8 cellular contexts compared by ENCODE assay signal in the genomic region with DNA sequence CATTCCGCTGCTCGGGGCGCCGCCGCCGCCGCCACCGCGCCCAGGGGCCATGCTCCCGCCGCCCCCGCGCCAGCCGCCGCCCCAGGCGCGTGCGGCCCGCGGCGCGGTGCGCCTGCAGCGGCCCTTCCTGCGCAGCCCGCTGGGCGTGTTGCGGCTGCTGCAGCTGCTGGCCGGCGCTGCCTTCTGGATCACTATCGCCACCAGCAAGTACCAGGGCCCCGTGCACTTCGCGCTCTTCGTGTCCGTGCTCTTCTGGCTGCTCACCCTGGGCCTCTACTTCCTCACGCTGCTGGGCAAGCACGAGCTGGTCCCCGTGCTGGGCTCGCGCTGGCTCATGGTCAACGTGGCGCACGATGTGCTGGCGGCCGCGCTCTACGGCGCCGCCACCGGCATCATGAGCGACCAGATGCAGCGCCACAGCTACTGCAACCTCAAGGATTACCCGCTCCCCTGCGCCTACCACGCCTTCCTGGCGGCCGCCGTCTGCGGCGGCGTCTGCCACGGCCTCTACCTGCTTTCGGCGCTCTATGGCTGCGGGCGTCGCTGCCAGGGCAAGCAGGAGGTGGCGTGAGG. TPM values are rescaled to one million over a fixed set of nuclear protein-coding genes. Genes with fewer than 3 reads are reported as not detected.
A peak's percentile ranks its signal among the peaks of the same experiment; 100 is the strongest.
DNase-seq lines count a peak whose midpoint lies in the region; ATAC-seq and TF ChIP-seq lines count a peak whose summit lies in the region.

No MANE protein-coding gene starts in this region.

- POLR2A ChIA-PET in A673 (lab: Charles Lee; ENCODE audit: low non-redundant PET) = no interaction called here

- in situ Hi-C loops in GM13977 (cut with MboI; ENCODE audit: low pct_unique_long_range_greater_than_20kb, low sequenced_read_pairs, unreplicated experiment) = no loop called here

- TF ChIP-seq CTCF in A673 (conservative IDR thresholded peaks at IDR 0.05; ENCODE audit: low read depth, low read length) = peak; percentile 43; the same call in 1 of the 2 replicates
- TF ChIP-seq CTCF in GM13977 (IDR thresholded peaks at IDR 0.05; ENCODE audit: extremely low read depth, insufficient read depth, missing control alignments) = peak; percentile 43
- TF ChIP-seq CTCF in epithelial cell of esophagus (IDR thresholded peaks at IDR 0.05; ENCODE audit: insufficient read depth, low read depth, low read length, missing control alignments) = peak; percentile 32

- H3K4me3 ChIP-seq in A673 (ENCODE audit: low read depth, low read length, poor library complexity, severe bottlenecking) (peak overlapping the region; percentile 82), epithelial cell of esophagus (ENCODE audit: low read length) (peak overlapping the region; percentile 57), mononuclear cell (ENCODE audit: low read length) (peak overlapping the region; percentile 34)

- no TSS peak for BruUV-seq in A673 (replicated peaks; lab: Mats Ljungman, UMichigan)

- H3K27ac ChIP-seq in A673 (ENCODE audit: low read depth, low read length, poor library complexity, severe bottlenecking) = peak overlapping the region; percentile 83

- no peaks in the 10 kb centered on the region for H3K27me3 ChIP-seq in A673 (replicated peaks; ENCODE audit: insufficient read depth, low read depth, low read length, poor library complexity)
- peaks cover 3% of the 10 kb centered on the region for H3K27me3 ChIP-seq in mononuclear cell (ENCODE audit: insufficient read depth, low read length)

- intact Hi-C loops in A673 (cut with micrococcal nuclease; ENCODE audit: unreplicated experiment) = no loop called here

- CTCF ChIA-PET in A673 (lab: Charles Lee) = interaction anchor here (0.5 to 1.9 kb wide), 3 partner anchors 12 to 17 kb away, joined by 3 to 9 read pairs (median 8); no protein-coding TSS in a partner anchor

- no peaks in the 10 kb centered on the region for H3K9me3 ChIP-seq in A673 (ENCODE audit: low read depth, low read length, poor library complexity, severe bottlenecking)
- H3K9me3 ChIP-seq in mononuclear cell (ENCODE audit: low read depth, low read length) = no peaks in the 10 kb centered on the region

- peaks cover 26% of the 10 kb centered on the region for H3K4me1 ChIP-seq in A673 (ENCODE audit: insufficient read depth, low read length, poor library complexity, severe bottlenecking)
- peaks cover 45% of the 10 kb centered on the region for H3K4me1 ChIP-seq in mononuclear cell (ENCODE audit: insufficient read depth, low read length)

- H3K36me3 ChIP-seq in A673 (ENCODE audit: insufficient read depth, low read length, poor library complexity, severe bottlenecking) = peaks cover 12% of the 10 kb centered on the region

- DNase-seq in A673 (ENCODE audit: low spot score) (peak; percentile 78), GM13977 (ENCODE audit: low spot score) (peak; percentile 91), NCI-H460 (ENCODE audit: extremely low read depth, low read depth) (peak; percentile 60), epithelial cell of esophagus (ENCODE audit: low read depth) (peak; percentile 89)
- DNase-seq in activated CD8-positive, alpha-beta memory T cell treated with anti-CD3 and anti-CD28 coated beads, Interleukin-2, amount 50 U/mL, for 4 hours = peak; percentile 47
- DNase-seq in stimulated activated naive CD4-positive, alpha-beta T cell (lab: John Stamatoyannopoulos, UW) = peak; percentile 26 to 42 (median 29)

- peak; percentile 55 for ATAC-seq in HG02943 (IDR thresholded peaks at IDR 0.05; ENCODE audit: low read depth, unreplicated experiment)

RNA-seq across cellular contexts. Expression of a gene that starts 0.4 kb away (rescaled TPM):
- total RNA-seq in A673 (2021) = 26.6 and 30.1 TPM in 2 replicates
- total RNA-seq in NCI-H460 (2014; rRNA removed; shearing (Covaris generic)) = 20.1 and 23.1 TPM in 2 replicates
- polyA plus RNA-seq in NCI-H460 (2014; cell fraction: nucleus; rRNA removed) = 29.7 and 39.6 TPM in 2 replicates
- total RNA-seq in mononuclear cell = 5.5 TPM

RNA-seq across cellular contexts. Expression of a gene that starts 23.0 kb away (rescaled TPM):
- total RNA-seq in A673 (2021) (26.8 and 31.7 TPM in 2 replicates), mononuclear cell (33.2 TPM)
- total RNA-seq in NCI-H460 (2014; rRNA removed; shearing (Covaris generic)) = 22.5 and 26.0 TPM in 2 replicates
- 66.5 and 126 TPM in 2 replicates for polyA plus RNA-seq in NCI-H460 (2014; cell fraction: nucleus; rRNA removed)

RNA-seq across cellular contexts. Expression of a gene that starts 26.9 kb away (rescaled TPM):
- total RNA-seq in A673 (2021) (2.4 and 2.6 TPM in 2 replicates), mononuclear cell (7.8 TPM)
- 147 and 192 TPM in 2 replicates for total RNA-seq in NCI-H460 (2014; rRNA removed; shearing (Covaris generic))
- 75.6 and 85.9 TPM in 2 replicates for polyA plus RNA-seq in NCI-H460 (2014; cell fraction: nucleus; rRNA removed)

RNA-seq across cellular contexts. Expression of a gene that starts 57.9 kb away (rescaled TPM):
- total RNA-seq in A673 (2021) (not detected in 2 replicates), mononuclear cell (0.52 TPM)
- not detected in 2 replicates for total RNA-seq in NCI-H460 (2014; rRNA removed; shearing (Covaris generic))
- polyA plus RNA-seq in NCI-H460 (2014; cell fraction: nucleus; rRNA removed) = not detected in 2 replicates

Comparison
In these comparisons a context has a peak if more than half of its experiments do, and no peak if none do; other contexts are left out.
1. Peak in every context shown above with its lines: DNase-seq, ATAC-seq, H3K4me3 ChIP-seq and H3K27ac ChIP-seq.
2. DNase-seq: peak in every context shown above with its lines; median percentile 91 in GM13977; 89 in epithelial cell of esophagus; 78 in A673; 60 in NCI-H460; 47 in activated CD8-positive, alpha-beta memory T cell treated with anti-CD3 and anti-CD28 coated beads, Interleukin-2, amount 50 U/mL, for 4 hours; 29 in stimulated activated naive CD4-positive, alpha-beta T cell.
3. RNA of a gene that starts 26.9 kb away (total RNA-seq): 147 to 192 TPM in NCI-H460; 7.8 TPM in mononuclear cell (single experiment) and 2.4 to 2.6 TPM in A673; every median in the first group is over 10 times any median in the second.